1 cellular context compared by ENCODE assay signal in genomic region chr21:33424214-33424613, GRCh38.
TF ChIP-seq lines count a peak whose summit lies in the region.

No MANE protein-coding gene starts in this region.

TF ChIP-seq in GM12878, 131 proteins besides CTCF, POLR2A, EP300 and RAD21:
- TF ChIP-seq POLR2AphosphoS5 (IDR thresholded peaks at IDR 0.05; ENCODE audit: low read length) = peak; percentile 33; the same call in 1 of the 2 replicates
- TF ChIP-seq ASH2L (IDR thresholded peaks at IDR 0.05; ENCODE audit: borderline replicate concordance, low read depth) = no peak
- TF ChIP-seq ZSCAN29 (IDR thresholded peaks at IDR 0.05) = no peak
- no peak for TF ChIP-seq TCF12 (IDR thresholded peaks at IDR 0.05; ENCODE audit: low read depth, low read length)
- TF ChIP-seq BCL11A (IDR thresholded peaks at IDR 0.05; ENCODE audit: low read depth, low read length) = no peak
TF ChIP-seq in GM12878: peak in this region for 1.
